In genomic region chr5:470961-471749, GRCh38 we compare ENCODE assay signal across 9 cellular contexts. TPM values are rescaled to one million over a fixed set of nuclear protein-coding genes. Genes with fewer than 3 reads are reported as not detected.
DNase-seq lines count a peak whose midpoint lies in the region; ATAC-seq and TF ChIP-seq lines count a peak whose summit lies in the region.
"Had no signal": no experiment of that assay in that cellular context is flagged by ENCODE, and none has a peak within 500 bp of the region (broad histone marks: within the 10 kb centered on the region; RNA-seq: fewer than 3 reads in every experiment).

No MANE protein-coding gene starts in this region.

- peaks cover 30% of the 10 kb centered on the region for H3K4me1 Mint-ChIP-seq in activated T-cell treated with anti-CD3 and anti-CD28 coated beads, Interleukin-2, amount 50 U/mL, for 24 hours (ENCODE audit: low read depth)

- peak overlapping the region; percentile 88 for H3K4me3 Mint-ChIP-seq in activated T-cell treated with anti-CD3 and anti-CD28 coated beads, Interleukin-2, amount 50 U/mL, for 24 hours

- H3K4me3 ChIP-seq in WERI-Rb-1 (ENCODE audit: low read depth, low read length) (no peak overlapping the region), hepatocyte (no peak overlapping the region), subcutaneous abdominal adipose tissue (ENCODE audit: low read depth in 1 of 5, low read length in 5 of 5) (peak overlapping the region in 3 of 5 donors; percentile 15 to 77 (median 66))

- ATAC-seq in GM19023 (IDR thresholded peaks at IDR 0.05; ENCODE audit: unreplicated experiment) = no peak

- no peak overlapping the region for H3K9ac ChIP-seq in subcutaneous abdominal adipose tissue (ENCODE audit: low read length in 5 of 5)

- peaks cover 51% of the 10 kb centered on the region for H3K36me3 Mint-ChIP-seq in activated T-cell treated with anti-CD3 and anti-CD28 coated beads, Interleukin-2, amount 50 U/mL, for 24 hours (ENCODE audit: low read depth)

- H3K27ac Mint-ChIP-seq in activated T-cell treated with anti-CD3 and anti-CD28 coated beads, Interleukin-2, amount 50 U/mL, for 24 hours = peak overlapping the region; percentile 92

- WGBS in hepatocyte (ENCODE audit: low lambda C conversion rate, missing lambda C conversion rate) = 94% methylated on average over 31 of the region's 31 CpGs

- H3K27me3 ChIP-seq in WERI-Rb-1 (ENCODE audit: insufficient read depth, low read depth, severe bottlenecking) (peaks cover 12% of the 10 kb centered on the region), hepatocyte (peaks cover 3% of the 10 kb centered on the region), subcutaneous abdominal adipose tissue (ENCODE audit: control insufficient read depth in 5 of 5, insufficient read depth in 4 of 5, low read length in 5 of 5) (peaks cover 8 to 15% (median 14%) of the 10 kb centered on the region in 5 donors)

- H3K9me3 ChIP-seq in WERI-Rb-1 (ENCODE audit: severe bottlenecking) = no peaks in the 10 kb centered on the region
- no peaks in the 10 kb centered on the region for H3K9me3 ChIP-seq in hepatocyte (ENCODE audit: low read depth)
- H3K9me3 ChIP-seq in subcutaneous abdominal adipose tissue (ENCODE audit: control insufficient read depth in 5 of 5, low read length in 5 of 5) = no peaks in the 10 kb centered on the region

- no peak overlapping the region for H2AFZ ChIP-seq in hepatocyte

- no peaks in the 10 kb centered on the region for H3K9me3 Mint-ChIP-seq in activated T-cell treated with anti-CD3 and anti-CD28 coated beads, Interleukin-2, amount 50 U/mL, for 24 hours

- TF ChIP-seq CTCF in WERI-Rb-1 (IDR thresholded peaks at IDR 0.05; ENCODE audit: low read depth, low read length) (no peak), hepatocyte (IDR thresholded peaks at IDR 0.05; ENCODE audit: poor library complexity) (no peak)

- H3K36me3 ChIP-seq in WERI-Rb-1 (peaks cover 42% of the 10 kb centered on the region), hepatocyte (replicated peaks; ENCODE audit: insufficient read depth, low read depth) (no peaks in the 10 kb centered on the region), subcutaneous abdominal adipose tissue (ENCODE audit: control insufficient read depth in 5 of 5, insufficient read depth in 5 of 5, low read length in 5 of 5) (peaks cover 0 to 22% (median 15%) of the 10 kb centered on the region in 5 donors)

- H3K27ac ChIP-seq in WERI-Rb-1 (no peak overlapping the region), hepatocyte (no peak overlapping the region), subcutaneous abdominal adipose tissue (ENCODE audit: low read depth, low read length) (no peak overlapping the region)

- no peak for DNase-seq in activated T-cell treated with anti-CD3 and anti-CD28 coated beads, Interleukin-2, amount 50 U/mL, for 24 hours
- DNase-seq in activated T-cell treated with anti-CD3 and anti-CD28 coated beads for 4 hours (no peak), WERI-Rb-1 (peak; percentile 8), hepatocyte (ENCODE audit: low spot score) (no peak), NCI-H1092 treated with DMSO at 0.1 percent for 48 hours (lab: John Stamatoyannopoulos, UW) (no peak), DMS153 (lab: John Stamatoyannopoulos, UW) (no peak)
- DNase-seq: stimulated activated naive CD4-positive, alpha-beta T cell treated with Interleukin-2 at 50 U/mL for 16 hours had no signal

- H3K79me2 ChIP-seq in hepatocyte = peaks cover 18% of the 10 kb centered on the region

- peaks cover 5% of the 10 kb centered on the region for H4K20me1 ChIP-seq in hepatocyte (ENCODE audit: insufficient read depth, poor library complexity, severe bottlenecking)

- H3K4me2 ChIP-seq in hepatocyte = peak overlapping the region; percentile 100

- H3K4me1 ChIP-seq in hepatocyte (ENCODE audit: insufficient read depth) (peaks cover 20% of the 10 kb centered on the region), subcutaneous abdominal adipose tissue (ENCODE audit: control insufficient read depth in 5 of 5, insufficient read depth in 5 of 5, low read length in 5 of 5) (peaks cover 0 to 44% (median 36%) of the 10 kb centered on the region in 5 donors)

- H3K9me2 ChIP-seq in hepatocyte (replicated peaks; ENCODE audit: insufficient read depth) = no peaks in the 10 kb centered on the region

- H3K27me3 Mint-ChIP-seq in activated T-cell treated with anti-CD3 and anti-CD28 coated beads, Interleukin-2, amount 50 U/mL, for 24 hours = peaks cover 3% of the 10 kb centered on the region

RNA-seq across cellular contexts. Expression of gene EXOC3, which starts 28.2 kb away (rescaled TPM):
- total RNA-seq in hepatocyte = 30.9 and 38.3 TPM in 2 replicates
- 36.1 and 45.3 TPM in 2 replicates for polyA plus RNA-seq in hepatocyte

RNA-seq across cellular contexts. Expression of gene SLC9A3, which starts 53.1 kb away (rescaled TPM):
- 6.7 and 7.4 TPM in 2 replicates for total RNA-seq in hepatocyte
- 4.8 and 5.4 TPM in 2 replicates for polyA plus RNA-seq in hepatocyte

Comparison
In these comparisons a context has a peak if more than half of its experiments do, and no peak if none do; other contexts are left out.
1. H3K4me3 ChIP-seq: peak in subcutaneous abdominal adipose tissue (3 of 5); none in WERI-Rb-1 (single experiment) and hepatocyte (single experiment).